35 cellular contexts compared by ENCODE assay signal in the genomic region with DNA sequence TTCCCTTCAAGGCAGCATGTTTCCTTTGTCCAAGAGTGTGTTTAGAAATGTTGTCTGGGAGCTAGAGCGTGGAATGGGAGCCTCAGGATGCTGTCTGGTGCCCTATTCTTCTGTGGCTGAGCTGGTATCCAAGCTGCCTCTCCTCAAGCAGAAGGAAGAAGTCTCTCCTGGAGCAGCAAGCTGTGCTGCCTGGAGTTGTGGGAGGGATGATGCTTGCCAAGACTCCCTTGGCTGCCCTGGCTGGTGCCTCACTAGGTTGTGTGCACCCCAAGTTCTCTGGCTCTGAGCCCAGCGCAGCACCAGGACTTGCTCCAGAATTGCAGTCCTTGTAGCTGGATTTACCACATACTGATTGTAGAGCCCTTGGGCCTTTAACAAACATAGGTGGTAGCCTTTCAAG. TPM values are rescaled to one million over a fixed set of nuclear protein-coding genes. Genes with fewer than 3 reads are reported as not detected.
"Had no signal": no experiment of that assay in that cellular context is flagged by ENCODE, and none has a peak within 500 bp of the region (broad histone marks: within the 10 kb centered on the region; RNA-seq: fewer than 3 reads in every experiment).

No MANE protein-coding gene starts in this region.

- DNase-seq: activated CD4-positive, alpha-beta T cell treated with anti-CD3 and anti-CD28 coated beads for 48 hours; activated CD4-positive, alpha-beta T cell treated with anti-CD3 and anti-CD28 coated beads, Interleukin-2, amount 50 U/mL, for 48 hours; activated CD8-positive, alpha-beta memory T cell treated with anti-CD3 and anti-CD28 coated beads for 24 hours; activated effector memory CD4-positive, alpha-beta T cell treated with Interleukin-2 at 50 U/mL for 16 hours; activated naive CD4-positive, alpha-beta T cell treated with Interleukin-2 at 50 U/mL for 16 hours; adrenal gland; central memory CD4-positive, alpha-beta T cell; endodermal cell; foreskin fibroblast; heart left ventricle; kidney glomerular epithelial cell; lower lobe of right lung; mesendoderm; naive B cell; retina; sigmoid colon; small intestine; stimulated activated CD4-positive, alpha-beta T cell treated with anti-CD3 and anti-CD28 coated beads, Interleukin-1b, Interleukin-23, amount 100 ng/mL, for 48 hours; stimulated activated CD4-positive, alpha-beta T cell treated with anti-CD3 and anti-CD28 coated beads, Interleukin-4, amount 100 ng/mL, for 4 hours; stimulated activated CD8-positive, alpha-beta memory T cell treated with anti-CD3 and anti-CD28 coated beads, Interleukin-4, amount 100 ng/mL, for 48 hours; stomach; T-helper 9 cell; testis; transverse colon; WERI-Rb-1 had no signal

- H3K9me3 Mint-ChIP-seq: stimulated activated memory B cell treated with anti-CD40 and anti-IgM and Interleukin-4, amounts not matched to agents 10 μg/mL and 1 μg/mL and 100 μg/mL, for 72 hours had no signal

- H3K36me3 ChIP-seq: adrenal gland, heart left ventricle, lower lobe of right lung, sigmoid colon, stomach, transverse colon, WERI-Rb-1 had no signal

- H3K36me3 Mint-ChIP-seq: activated naive CD8-positive, alpha-beta T cell; naive B cell; stimulated activated memory B cell treated with anti-CD40 and anti-IgM and Interleukin-4, amounts not matched to agents 10 μg/mL and 1 μg/mL and 100 μg/mL, for 72 hours had no signal

- H3K27ac ChIP-seq: adrenal gland, heart left ventricle, lower lobe of right lung, sigmoid colon, stomach, testis, transverse colon, WERI-Rb-1 had no signal

- H3K27me3 Mint-ChIP-seq: progenitor cell of endocrine pancreas had no signal

- H3K4me1 ChIP-seq: adrenal gland, lower lobe of right lung, sigmoid colon had no signal

- H3K27me3 ChIP-seq: adrenal gland, testis, transverse colon had no signal

- H3K4me3 ChIP-seq: adrenal gland, heart left ventricle, lower lobe of right lung, sigmoid colon, stomach, testis, transverse colon had no signal

- ATAC-seq: activated CD4-positive, CD25-positive, alpha-beta regulatory T cell treated with anti-CD3 and anti-CD28 coated beads, Interleukin-2, amount 50 U/mL, for 24 hours; esophagus mucosa; heart left ventricle; lower lobe of right lung had no signal

- H3K9me3 ChIP-seq: adrenal gland, lower lobe of right lung, sigmoid colon, stomach, testis, transverse colon had no signal

- FAIRE-seq: small intestine, TTC549 had no signal

- H3K4me3 Mint-ChIP-seq: activated naive CD8-positive, alpha-beta T cell; endodermal cell; stimulated activated memory B cell treated with anti-CD40 and anti-IgM and Interleukin-4, amounts not matched to agents 10 μg/mL and 1 μg/mL and 100 μg/mL, for 72 hours had no signal

- H3K4me1 Mint-ChIP-seq: endodermal cell had no signal

- H3K27ac Mint-ChIP-seq: activated naive CD8-positive, alpha-beta T cell; endodermal cell; naive B cell; progenitor cell of endocrine pancreas; stimulated activated memory B cell treated with anti-CD40 and anti-IgM and Interleukin-4, amounts not matched to agents 10 μg/mL and 1 μg/mL and 100 μg/mL, for 72 hours had no signal

RNA-seq across cellular contexts. Expression of a gene that starts 4.7 kb away (rescaled TPM):
- total RNA-seq: endodermal cell; progenitor cell of endocrine pancreas; sigmoid colon; T-helper 1 cell treated with Interleukin-12 subunit alpha and Interleukin-12 subunit beta and Interleukin-4 antibody, amounts not matched to agents 30 ng/mL and 1 ng/mL, for 36 hours had no signal
- polyA plus RNA-seq: neural cell had no signal

RNA-seq across cellular contexts. Expression of a gene that starts 21.0 kb away (rescaled TPM):
- total RNA-seq: adrenal gland; endodermal cell; esophagus mucosa; heart left ventricle; left lobe of liver; lower lobe of right lung; omental fat pad; progenitor cell of endocrine pancreas; sigmoid colon; stomach; T-helper 1 cell treated with Interleukin-12 subunit alpha and Interleukin-12 subunit beta and Interleukin-4 antibody, amounts not matched to agents 30 ng/mL and 1 ng/mL, for 36 hours; transverse colon had no signal
- polyA plus RNA-seq: adrenal gland, heart left ventricle, neural cell, sigmoid colon, small intestine, stomach had no signal

RNA-seq across cellular contexts. Expression of a gene that starts 36.9 kb away (rescaled TPM):
- total RNA-seq: endodermal cell; progenitor cell of endocrine pancreas; T-helper 1 cell treated with Interleukin-12 subunit alpha and Interleukin-12 subunit beta and Interleukin-4 antibody, amounts not matched to agents 30 ng/mL and 1 ng/mL, for 36 hours had no signal
- polyA plus RNA-seq: neural cell had no signal
